Comparison of ENCODE assay signal across 24 cellular contexts in genomic region chr6:11987390-11987789, GRCh38.
"Had no signal": no experiment of that assay in that cellular context is flagged by ENCODE, and none has a peak within 500 bp of the region (broad histone marks: within the 10 kb centered on the region; RNA-seq: fewer than 3 reads in every experiment).

No MANE protein-coding gene starts in this region.

- H3K4me3 ChIP-seq: left ventricle myocardium inferior, lung, neural progenitor cell, right atrium auricular region, right lobe of liver, tibial nerve, uterus had no signal

- H3K9me3 ChIP-seq: left ventricle myocardium inferior, neutrophil, right atrium auricular region, right lobe of liver, tibial nerve, uterus had no signal

- H2AFZ ChIP-seq: parathyroid adenoma had no signal

- H3K27ac Mint-ChIP-seq: mesothelial cell of epicardium; natural killer cell; nephron progenitor cell; neural progenitor cell; stimulated activated effector memory CD8-positive, alpha-beta T cell treated with anti-CD3 and anti-CD28 coated beads, Interleukin-12 subunit alpha, Interleukin-12 subunit beta, amount 100 ng/mL, for 72 hours; type B pancreatic cell had no signal

- H3K36me3 Mint-ChIP-seq: mesothelial cell of epicardium; naive B cell; natural killer cell; neural progenitor cell; stimulated activated effector memory CD8-positive, alpha-beta T cell treated with anti-CD3 and anti-CD28 coated beads, Interleukin-12 subunit alpha, Interleukin-12 subunit beta, amount 100 ng/mL, for 72 hours; type B pancreatic cell had no signal

- H3K27ac ChIP-seq: left ventricle myocardium inferior, neural progenitor cell, neutrophil, parathyroid adenoma, right atrium auricular region, right lobe of liver, tibial nerve, uterus had no signal

- H3K4me1 Mint-ChIP-seq: naive B cell; natural killer cell; nephron progenitor cell; neural progenitor cell; stimulated activated effector memory CD8-positive, alpha-beta T cell treated with anti-CD3 and anti-CD28 coated beads, Interleukin-12 subunit alpha, Interleukin-12 subunit beta, amount 100 ng/mL, for 72 hours; stimulated activated naive CD8-positive, alpha-beta T cell treated with anti-CD3 and anti-CD28 coated beads, Interleukin-15, amount 100 ng/mL, for 72 hours had no signal

- H3K9me3 Mint-ChIP-seq: naive B cell; natural killer cell; nephron progenitor cell; neural progenitor cell; stimulated activated effector memory CD8-positive, alpha-beta T cell treated with anti-CD3 and anti-CD28 coated beads, Interleukin-12 subunit alpha, Interleukin-12 subunit beta, amount 100 ng/mL, for 72 hours; stimulated activated naive CD8-positive, alpha-beta T cell treated with anti-CD3 and anti-CD28 coated beads, Interleukin-15, amount 100 ng/mL, for 72 hours; type B pancreatic cell had no signal

- H3K36me3 ChIP-seq: left ventricle myocardium inferior, neural progenitor cell, neutrophil, right atrium auricular region, right lobe of liver, tibial nerve, uterus had no signal

- H3K27me3 ChIP-seq: neural progenitor cell, right atrium auricular region, right lobe of liver, tibial nerve, uterus had no signal

- H3K4me3 Mint-ChIP-seq: mesothelial cell of epicardium; naive B cell; natural killer cell; nephron progenitor cell; neural progenitor cell; stimulated activated effector memory CD8-positive, alpha-beta T cell treated with anti-CD3 and anti-CD28 coated beads, Interleukin-12 subunit alpha, Interleukin-12 subunit beta, amount 100 ng/mL, for 72 hours; stimulated activated naive CD8-positive, alpha-beta T cell treated with anti-CD3 and anti-CD28 coated beads, Interleukin-15, amount 100 ng/mL, for 72 hours; type B pancreatic cell had no signal

- H3K4me2 ChIP-seq: neural progenitor cell had no signal

- H3K4me1 ChIP-seq: left ventricle myocardium inferior, neural progenitor cell, parathyroid adenoma, right atrium auricular region, tibial nerve, uterus had no signal

- H3K9ac ChIP-seq: neural progenitor cell, parathyroid adenoma had no signal

- DNase-seq: islet precursor cell; left ventricle myocardium inferior; mesendoderm; naive B cell; natural killer cell; nephron progenitor cell; occipital lobe; right lobe of liver; stimulated activated CD4-positive, alpha-beta T cell treated with anti-CD3 and anti-CD28 coated beads, Interleukin-12 subunit alpha, Interleukin-12 subunit beta, amount 100 ng/mL, for 4 hours; stimulated activated CD4-positive, alpha-beta T cell treated with anti-CD3 and anti-CD28 coated beads, Interleukin-15, amount 100 ng/mL, for 24 hours; stimulated activated CD4-positive, alpha-beta T cell treated with anti-CD3 and anti-CD28 coated beads, Interleukin-4, amount 100 ng/mL, for 24 hours; stimulated activated naive CD4-positive, alpha-beta T cell; stimulated activated naive CD8-positive, alpha-beta T cell treated with anti-CD3 and anti-CD28 coated beads, Interleukin-15, amount 100 ng/mL, for 72 hours; substantia nigra; uterus had no signal

- H3K79me2 ChIP-seq: parathyroid adenoma had no signal

- H3K27me3 Mint-ChIP-seq: naive B cell; stimulated activated naive CD8-positive, alpha-beta T cell treated with anti-CD3 and anti-CD28 coated beads, Interleukin-15, amount 100 ng/mL, for 72 hours; type B pancreatic cell had no signal
